In the genomic region with DNA sequence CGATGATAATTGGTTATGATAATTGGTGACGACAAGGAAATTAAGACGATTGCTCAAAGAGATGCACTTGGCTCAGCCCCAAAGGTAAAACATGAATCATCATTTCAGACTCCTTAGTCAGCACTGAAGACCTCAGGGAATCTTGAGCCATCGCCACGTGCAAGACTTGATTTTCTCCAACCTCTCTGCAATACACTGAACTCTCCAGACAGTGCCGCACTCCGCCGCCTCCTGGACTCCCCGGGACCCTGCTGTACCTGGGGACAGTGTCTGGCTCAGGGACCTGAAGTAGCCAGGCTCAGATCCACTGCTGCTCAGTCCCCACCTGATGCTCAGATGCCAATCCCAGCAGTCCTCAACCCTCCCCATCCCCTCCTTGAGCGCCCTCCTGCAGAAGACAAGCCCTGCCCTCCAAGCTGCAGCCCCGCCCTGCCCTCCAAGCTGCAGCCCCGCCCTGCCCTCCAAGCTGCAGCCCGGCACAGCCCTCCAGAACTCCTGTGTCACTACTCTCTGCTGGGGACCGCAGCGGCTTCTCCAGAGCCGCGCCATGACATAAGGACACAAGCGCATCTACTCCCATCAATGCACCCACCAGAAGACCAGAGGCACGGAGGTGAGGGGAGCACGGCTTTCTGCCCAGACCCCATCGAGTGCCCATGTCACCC, we compare ENCODE assay signal across 7 cellular contexts. TPM values are rescaled to one million over a fixed set of nuclear protein-coding genes. Genes with fewer than 3 reads are reported as not detected.
DNase-seq lines count a peak whose midpoint lies in the region; TF ChIP-seq lines count a peak whose summit lies in the region.

No MANE protein-coding gene starts in this region.

- peak overlapping the region; percentile 21 for H2AFZ ChIP-seq in mesenchymal stem cell (ENCODE audit: low read depth, low read length)

- no peak overlapping the region for H2BK120ac ChIP-seq in mesenchymal stem cell (ENCODE audit: low read depth, low read length)

- peak overlapping the region in 1 of 2 experiments; percentile 13 for H3K4ac ChIP-seq in mesenchymal stem cell (ENCODE audit: low read depth in 1 of 2, low read length in 2 of 2)

- H3K4me3 Mint-ChIP-seq in T-helper 1 cell treated with Interleukin-12 subunit alpha and Interleukin-12 subunit beta and Interleukin-4 antibody, amounts not matched to agents 30 μg/mL and 1 μg/mL, for 36 hours, result peak overlapping the region; percentile 93

- H3K18ac ChIP-seq in mesenchymal stem cell (ENCODE audit: low read depth in 1 of 2, low read length in 2 of 2), result peak overlapping the region; percentile 35 to 67

- no peaks in the 10 kb centered on the region for H3K9me3 Mint-ChIP-seq in T-helper 1 cell treated with Interleukin-12 subunit alpha and Interleukin-12 subunit beta and Interleukin-4 antibody, amounts not matched to agents 30 μg/mL and 1 μg/mL, for 36 hours

- no peaks in the 10 kb centered on the region for H3K27me3 Mint-ChIP-seq in T-helper 1 cell treated with Interleukin-12 subunit alpha and Interleukin-12 subunit beta and Interleukin-4 antibody, amounts not matched to agents 30 μg/mL and 1 μg/mL, for 36 hours (ENCODE audit: low read depth)

- peak overlapping the region; percentile 35 for H3K27ac ChIP-seq in effector memory CD4-positive, alpha-beta T cell (ENCODE audit: insufficient read depth, low read length, poor library complexity, severe bottlenecking)
- peak overlapping the region; percentile 77 for H3K27ac ChIP-seq in mesenchymal stem cell (ENCODE audit: low read length, poor library complexity, severe bottlenecking)

- peak overlapping the region; percentile 95 for H3K4me2 ChIP-seq in mesenchymal stem cell (ENCODE audit: low read length, poor library complexity, severe bottlenecking)

- TF ChIP-seq CTCF in GM12872 (IDR thresholded peaks at IDR 0.05; ENCODE audit: insufficient read depth, low read depth, low read length), result peak; percentile 57; the same call in 2 of the 3 replicates

- peak overlapping the region; percentile 84 for H3K9ac ChIP-seq in mesenchymal stem cell (ENCODE audit: low read length)

- H3K23ac ChIP-seq in mesenchymal stem cell (ENCODE audit: low read length in 2 of 2), result peak overlapping the region in 1 of 2 experiments; percentile 77

- H3K4me1 Mint-ChIP-seq in T-helper 1 cell treated with Interleukin-12 subunit alpha and Interleukin-12 subunit beta and Interleukin-4 antibody, amounts not matched to agents 30 μg/mL and 1 μg/mL, for 36 hours (ENCODE audit: low read depth), result peaks cover 20% of the 10 kb centered on the region

- H3K27me3 ChIP-seq in effector memory CD4-positive, alpha-beta T cell (replicated peaks; ENCODE audit: control insufficient read depth, insufficient read depth, low read length, poor library complexity, severe bottlenecking), result no peaks in the 10 kb centered on the region
- no peaks in the 10 kb centered on the region for H3K27me3 ChIP-seq in mesenchymal stem cell (ENCODE audit: control insufficient read depth in 1 of 2, insufficient read depth in 1 of 2, low read length in 2 of 2)

- peak overlapping the region; percentile 80 for H3K4me3 ChIP-seq in effector memory CD4-positive, alpha-beta T cell (ENCODE audit: insufficient read depth, low read depth, low read length, poor library complexity, severe bottlenecking)
- H3K4me3 ChIP-seq in mesenchymal stem cell (ENCODE audit: insufficient read depth in 1 of 2, low read depth in 1 of 2, low read length in 2 of 2), result peak overlapping the region; percentile 73 to 89

- H2BK12ac ChIP-seq in mesenchymal stem cell (ENCODE audit: low read length in 2 of 2), result peak overlapping the region in 1 of 2 experiments; percentile 29

- H2BK15ac ChIP-seq in mesenchymal stem cell (ENCODE audit: low read depth, poor library complexity, severe bottlenecking), result no peak overlapping the region

- H3K9me3 ChIP-seq in effector memory CD4-positive, alpha-beta T cell (ENCODE audit: control insufficient read depth, low read length), result no peaks in the 10 kb centered on the region
- H3K9me3 ChIP-seq in mesenchymal stem cell (ENCODE audit: control insufficient read depth, low read length), result no peaks in the 10 kb centered on the region

- peak overlapping the region in 1 of 2 experiments; percentile 23 for H3K14ac ChIP-seq in mesenchymal stem cell (ENCODE audit: low read length in 2 of 2)

- peaks cover 3% of the 10 kb centered on the region for H3K4me1 ChIP-seq in effector memory CD4-positive, alpha-beta T cell (ENCODE audit: control insufficient read depth, insufficient read depth, low read length, poor library complexity, severe bottlenecking)
- peaks cover 21% of the 10 kb centered on the region for H3K4me1 ChIP-seq in mesenchymal stem cell (ENCODE audit: control insufficient read depth, insufficient read depth, low read depth, low read length)

- 15% methylated on average over 17 of the region's 21 CpGs for WGBS in mesenchymal stem cell

- peaks cover 11% of the 10 kb centered on the region for H3K79me1 ChIP-seq in mesenchymal stem cell (replicated peaks; ENCODE audit: low read length, poor library complexity, severe bottlenecking)

- H4K91ac ChIP-seq in mesenchymal stem cell (ENCODE audit: low read length), result peak overlapping the region; percentile 18

- no peak overlapping the region for H2AK5ac ChIP-seq in mesenchymal stem cell (ENCODE audit: low read length, severe bottlenecking)

- peak overlapping the region; percentile 93 for H3K27ac Mint-ChIP-seq in T-helper 1 cell treated with Interleukin-12 subunit alpha and Interleukin-12 subunit beta and Interleukin-4 antibody, amounts not matched to agents 30 μg/mL and 1 μg/mL, for 36 hours

- H3K36me3 ChIP-seq in effector memory CD4-positive, alpha-beta T cell (ENCODE audit: control insufficient read depth, insufficient read depth, low read length), result peaks cover 17% of the 10 kb centered on the region
- H3K36me3 ChIP-seq in mesenchymal stem cell (ENCODE audit: control insufficient read depth in 1 of 2, insufficient read depth in 2 of 2, low read depth in 1 of 2, low read length in 2 of 2), result peaks cover 9 to 17% of the 10 kb centered on the region in 2 experiments

- peaks cover 6% of the 10 kb centered on the region for H3K36me3 Mint-ChIP-seq in T-helper 1 cell treated with Interleukin-12 subunit alpha and Interleukin-12 subunit beta and Interleukin-4 antibody, amounts not matched to agents 30 μg/mL and 1 μg/mL, for 36 hours (ENCODE audit: low read depth)

- H2BK5ac ChIP-seq in mesenchymal stem cell (ENCODE audit: low read depth, low read length, poor library complexity, severe bottlenecking), result peak overlapping the region; percentile 45

- DNase-seq in GOT3 (lab: John Stamatoyannopoulos, UW), result peak; percentile 25
- peak; percentile 41 for DNase-seq in KG1 (lab: John Stamatoyannopoulos, UW)
- DNase-seq in effector memory CD4-positive, alpha-beta T cell, result peak in 1 of 3 donors; percentile 17
- DNase-seq in mesenchymal stem cell, result peak; percentile 89
- peak; percentile 26 for DNase-seq in superior temporal gyrus (ENCODE audit: extremely low spot score)

- H4K8ac ChIP-seq in mesenchymal stem cell (ENCODE audit: low read length), result peak overlapping the region; percentile 61

RNA-seq across cellular contexts. Expression of gene TMEM18, which starts 1.1 kb away (rescaled TPM):
- 21.7 TPM for polyA plus RNA-seq in mesenchymal stem cell (2013, experiment 1 of 2)
- polyA plus RNA-seq in mesenchymal stem cell (2013, experiment 2 of 2), result 23.6 TPM
